Comparison of ENCODE assay signal across 9 cellular contexts in genomic region chr14:30277268-30277667, GRCh38.
"Had no signal": no experiment of that assay in that cellular context is flagged by ENCODE, and none has a peak within 500 bp of the region (broad histone marks: within the 10 kb centered on the region; RNA-seq: fewer than 3 reads in every experiment).

No MANE protein-coding gene starts in this region.

- H3K4me2 ChIP-seq: GM23338 had no signal

- ATAC-seq: GM23338, K562 had no signal

- DNase-seq: H9, HCEC 1CT, IMR-90, KG1 had no signal

- FAIRE-seq: H1, H54, HTR-8/SVneo, K562 had no signal

- H2AFZ ChIP-seq: GM23338 had no signal

- H3K4me3 ChIP-seq: GM23338, K562 had no signal
